ENCODE assay signal across 8 cellular contexts in genomic region chr6:27630727-27631613, GRCh38.
A peak's percentile ranks its signal among the peaks of the same experiment; 100 is the strongest.
DNase-seq lines count a peak whose midpoint lies in the region; ATAC-seq and TF ChIP-seq lines count a peak whose summit lies in the region.

No MANE protein-coding gene starts in this region.

- H3K36me3 ChIP-seq in right atrium auricular region (no peaks in the 10 kb centered on the region), OCI-LY7 (ENCODE audit: insufficient read depth, low read length) (no peaks in the 10 kb centered on the region)

- no peaks in the 10 kb centered on the region for H3K4me1 ChIP-seq in right cardiac atrium (ENCODE audit: control insufficient read depth, insufficient read depth, low read length)
- H3K4me1 ChIP-seq in right atrium auricular region = peaks cover 0 to 8% of the 10 kb centered on the region in 2 donors
- H3K4me1 ChIP-seq in OCI-LY7 (ENCODE audit: insufficient read depth, low read length, poor library complexity, severe bottlenecking) = no peaks in the 10 kb centered on the region

- POLR2A ChIA-PET in OCI-LY7 (lab: Charles Lee) = no interaction called here

- CTCF ChIA-PET in OCI-LY7 (lab: Charles Lee; ENCODE audit: unreplicated experiment) = no interaction called here

- BruUV-seq in OCI-LY7 (replicated peaks; lab: Mats Ljungman, UMichigan) = no TSS peak

- no peak overlapping the region for H3K4me2 ChIP-seq in OCI-LY7 (ENCODE audit: low read length)

- H3K9me2 ChIP-seq in OCI-LY7 (ENCODE audit: insufficient read depth, low read length) = no peaks in the 10 kb centered on the region

- 3% methylated on average over 51 of the region's 51 CpGs for WGBS in right cardiac atrium

- intact Hi-C loops in right cardiac atrium (cut with DNase I) = no loop called here
- intact Hi-C loops in OCI-LY7 (cut with micrococcal nuclease; ENCODE audit: unreplicated experiment) = no loop called here

- H3K4me3 ChIP-seq in right cardiac atrium (ENCODE audit: low read length) (peak overlapping the region; percentile 22), right atrium auricular region (peak overlapping the region in 1 of 2 donors; percentile 23), OCI-LY7 (ENCODE audit: low read depth, low read length, poor library complexity, severe bottlenecking) (no peak overlapping the region)

- no peaks in the 10 kb centered on the region for H3K79me2 ChIP-seq in OCI-LY7 (ENCODE audit: insufficient read depth, low read depth, low read length)

- H3K27ac ChIP-seq in right cardiac atrium (ENCODE audit: low read length) (no peak overlapping the region), right atrium auricular region (no peak overlapping the region), angular gyrus (ENCODE audit: low read depth, low read length) (peak overlapping the region; percentile 24), OCI-LY7 (ENCODE audit: low read depth, low read length, poor library complexity, severe bottlenecking) (no peak overlapping the region)

- no peaks in the 10 kb centered on the region for H4K20me1 ChIP-seq in OCI-LY7 (ENCODE audit: insufficient read depth, low read length)

- ATAC-seq in right cardiac atrium (no peak), HG03439 (IDR thresholded peaks at IDR 0.05; ENCODE audit: unreplicated experiment) (no peak)

- H3K27me3 ChIP-seq in right cardiac atrium (ENCODE audit: control insufficient read depth, insufficient read depth) (peaks cover 9% of the 10 kb centered on the region), right atrium auricular region (no peaks in the 10 kb centered on the region)

- H2AFZ ChIP-seq in OCI-LY7 (ENCODE audit: low read length) = no peak overlapping the region

- peak in 1 of 3 donors; percentile 58 for DNase-seq in right cardiac atrium
- DNase-seq in right atrium auricular region (ENCODE audit: low spot score) = no peak
- peak; percentile 56 to 83 for DNase-seq in NCI-H524 (lab: John Stamatoyannopoulos, UW)
- peak; percentile 88 for DNase-seq in islet precursor cell
- peak; percentile 53 to 58 for DNase-seq in stimulated activated CD8-positive, alpha-beta memory T cell treated with anti-CD3 and anti-CD28 coated beads, Interleukin-2, amount 100 ng/mL, for 48 hours (ENCODE audit: low read depth in 2 of 2)
- no peak for DNase-seq in OCI-LY7 (ENCODE audit: low spot score)

- TF ChIP-seq CTCF in right atrium auricular region (IDR thresholded peaks at IDR 0.05) (no peak), OCI-LY7 (conservative IDR thresholded peaks at IDR 0.05; ENCODE audit: low read length) (no peak)

- H3K9me3 ChIP-seq in right cardiac atrium (ENCODE audit: control insufficient read depth, low read length) (no peaks in the 10 kb centered on the region), right atrium auricular region (no peaks in the 10 kb centered on the region), OCI-LY7 (ENCODE audit: low read length) (no peaks in the 10 kb centered on the region)

Comparison
In these comparisons a context has a peak if more than half of its experiments do, and no peak if none do; other contexts are left out.
1. DNase-seq: peak in NCI-H524 (2 of 2), islet precursor cell (single experiment) and stimulated activated CD8-positive, alpha-beta memory T cell treated with anti-CD3 and anti-CD28 coated beads, Interleukin-2, amount 100 ng/mL, for 48 hours (2 of 2); none in right atrium auricular region (single experiment) and OCI-LY7 (single experiment).